1 cellular context compared by ENCODE assay signal in genomic region chr4:109185951-109186350, GRCh38.
TF ChIP-seq lines count a peak whose summit lies in the region.

No MANE protein-coding gene starts in this region.

TF ChIP-seq in H1, 55 proteins besides CTCF, POLR2A, EP300 and RAD21 (continued from another document):
- TF ChIP-seq USF2 (IDR thresholded peaks at IDR 0.05; ENCODE audit: low read length) (peak; percentile 61), SIRT6 (IDR thresholded peaks at IDR 0.05; ENCODE audit: low read length) (no peak)
